28 cellular contexts compared by ENCODE assay signal in the genomic region with DNA sequence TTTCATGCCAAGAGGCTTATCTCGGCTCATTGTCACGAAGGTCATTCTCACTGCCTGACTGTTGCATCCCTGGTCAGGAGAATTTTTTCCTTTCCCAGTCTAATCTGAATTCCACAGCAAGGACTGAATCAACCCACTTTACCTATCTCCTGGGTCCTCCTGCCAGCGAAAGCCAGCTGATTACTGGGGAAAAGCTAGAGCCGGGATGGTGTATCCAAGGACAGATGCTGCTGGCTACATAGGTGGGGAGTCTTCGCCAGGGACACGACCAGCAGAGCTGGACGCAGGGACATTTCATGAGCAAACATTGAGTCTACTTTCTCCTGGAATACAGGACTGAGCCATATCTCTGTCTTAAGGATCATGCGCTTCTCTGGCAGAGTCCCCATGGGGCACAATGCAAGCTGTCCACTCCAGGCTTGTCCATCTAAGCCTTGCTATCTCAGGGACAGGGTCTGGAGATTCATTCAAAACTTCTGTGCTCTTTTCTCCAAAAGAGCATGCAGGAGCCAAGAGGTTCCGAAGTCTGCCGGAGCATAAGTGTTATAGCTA. TPM values are rescaled to one million over a fixed set of nuclear protein-coding genes. Genes with fewer than 3 reads are reported as not detected.
DNase-seq lines count a peak whose midpoint lies in the region; ATAC-seq and TF ChIP-seq lines count a peak whose summit lies in the region.
"Had no signal": no experiment of that assay in that cellular context is flagged by ENCODE, and none has a peak within 500 bp of the region (broad histone marks: within the 10 kb centered on the region; RNA-seq: fewer than 3 reads in every experiment).

No MANE protein-coding gene starts in this region.

- no peak for TF ChIP-seq EP300 in sigmoid colon (IDR thresholded peaks at IDR 0.05)

- H3K27me3 ChIP-seq in GM23338 (ENCODE audit: insufficient read depth) (peaks cover 100% of the 10 kb centered on the region), sigmoid colon (peaks cover 0 to 49% (median 4%) of the 10 kb centered on the region in 3 donors)
- peaks cover 50% of the 10 kb centered on the region for H3K27me3 ChIP-seq in CD8-positive, alpha-beta T cell (ENCODE audit: insufficient read depth, low read length)

- H3K4me3 ChIP-seq in GM23338: peak overlapping the region; percentile 50
- peak overlapping the region in 3 of 4 donors; percentile 5 to 33 (median 31) for H3K4me3 ChIP-seq in sigmoid colon
- H3K4me3 ChIP-seq in CD8-positive, alpha-beta T cell (ENCODE audit: low read depth, low read length): no peak overlapping the region
- H3K4me3 ChIP-seq: colonic mucosa, esophagus muscularis mucosa, K562 had no signal

- H3K27ac Mint-ChIP-seq in GM23338: no peak overlapping the region
- H3K27ac Mint-ChIP-seq in WTC11: no peak overlapping the region
- peak overlapping the region; percentile 3 for H3K27ac Mint-ChIP-seq in memory B cell
- H3K27ac Mint-ChIP-seq in CD8-positive, alpha-beta T cell: no peak overlapping the region
- H3K27ac Mint-ChIP-seq: activated CD4-positive, alpha-beta T cell treated with anti-CD3 and anti-CD28 coated beads for 36 hours; activated naive CD4-positive, alpha-beta T cell treated with anti-CD3 and anti-CD28 coated beads for 36 hours; CD4-positive, alpha-beta memory T cell; effector memory CD8-positive, alpha-beta T cell had no signal

- peaks cover 36% of the 10 kb centered on the region for H3F3A ChIP-seq in GM23338 (replicated peaks; ENCODE audit: low read depth)

- TF ChIP-seq CTCF in GM23338 (conservative IDR thresholded peaks at IDR 0.05; ENCODE audit: low read depth in 2 of 2) (no peak), WTC11 (IDR thresholded peaks at IDR 0.05) (no peak), sigmoid colon (IDR thresholded peaks at IDR 0.05) (no peak)
- no peak for TF ChIP-seq CTCF in CD8-positive, alpha-beta T cell (IDR thresholded peaks at IDR 0.05)

- peaks cover 86% of the 10 kb centered on the region for H3K27me3 Mint-ChIP-seq in GM23338 (ENCODE audit: insufficient read depth, low read depth, poor library complexity)
- H3K27me3 Mint-ChIP-seq in WTC11 (ENCODE audit: low read depth): peaks cover 97% of the 10 kb centered on the region
- peaks cover 50% of the 10 kb centered on the region for H3K27me3 Mint-ChIP-seq in memory B cell
- H3K27me3 Mint-ChIP-seq in CD8-positive, alpha-beta T cell (ENCODE audit: low read depth): peaks cover 85% of the 10 kb centered on the region

- DNase-seq in GM23338 (ENCODE audit: low spot score) (peak; percentile 22), WTC11 (ENCODE audit: low spot score) (no peak), memory B cell (ENCODE audit: low spot score in 2 of 2) (no peak), sigmoid colon (no peak), NCI-H1436 treated with DMSO at 0.1 percent for 48 hours (lab: John Stamatoyannopoulos, UW) (no peak), posterior vena cava (ENCODE audit: low spot score) (no peak)
- no peak for DNase-seq in CD8-positive, alpha-beta T cell
- DNase-seq: activated CD4-positive, alpha-beta T cell treated with anti-CD3 and anti-CD28 coated beads for 36 hours; activated CD8-positive, alpha-beta memory T cell treated with anti-CD3 and anti-CD28 coated beads for 24 hours; activated naive CD4-positive, alpha-beta T cell treated with anti-CD3 and anti-CD28 coated beads for 36 hours; activated T-cell treated with anti-CD3 and anti-CD28 coated beads, Interleukin-2, amount 50 U/mL, for 48 hours; CD4-positive, alpha-beta memory T cell; colonic mucosa; effector memory CD8-positive, alpha-beta T cell; foreskin melanocyte; hypothalamus; islet precursor cell; NCI-H2081 treated with DMSO at 0.1 percent for 48 hours; NCI-H446; occipital lobe; stimulated activated CD4-positive, alpha-beta T cell treated with anti-CD3 and anti-CD28 coated beads, Interleukin-4, amount 100 ng/mL, for 24 hours; stimulated activated naive CD4-positive, alpha-beta T cell treated with Interleukin-2 at 50 U/mL for 16 hours; T-cell had no signal

- H3K9me2 ChIP-seq in GM23338 (ENCODE audit: insufficient read depth): no peaks in the 10 kb centered on the region

- H2AFZ ChIP-seq in GM23338: no peak overlapping the region

- peak overlapping the region; percentile 68 for H3K4me2 ChIP-seq in GM23338

- WGBS in sigmoid colon, 2 donors: 12% methylated on average over 10 of the region's 10 CpGs

- no peak for TF ChIP-seq POLR2A in sigmoid colon (IDR thresholded peaks at IDR 0.05)

- H3K27ac ChIP-seq in GM23338 (ENCODE audit: low read depth) (no peak overlapping the region), sigmoid colon (peak overlapping the region in 3 of 4 donors; percentile 91 to 96 (median 94))
- no peak overlapping the region for H3K27ac ChIP-seq in CD8-positive, alpha-beta T cell (ENCODE audit: low read depth, low read length)
- H3K27ac ChIP-seq: colonic mucosa, esophagus muscularis mucosa had no signal

- no peaks in the 10 kb centered on the region for H3K9me3 Mint-ChIP-seq in GM23338
- no peaks in the 10 kb centered on the region for H3K9me3 Mint-ChIP-seq in WTC11
- H3K9me3 Mint-ChIP-seq in memory B cell: peaks cover 2% of the 10 kb centered on the region
- no peaks in the 10 kb centered on the region for H3K9me3 Mint-ChIP-seq in CD8-positive, alpha-beta T cell
- H3K9me3 Mint-ChIP-seq: activated naive CD4-positive, alpha-beta T cell treated with anti-CD3 and anti-CD28 coated beads for 36 hours; effector memory CD8-positive, alpha-beta T cell; T-cell had no signal

- no peaks in the 10 kb centered on the region for H3K79me2 ChIP-seq in GM23338 (replicated peaks; ENCODE audit: insufficient read depth)

- no peak for ATAC-seq in GM23338
- ATAC-seq in WTC11: no peak
- no peak for ATAC-seq in memory B cell (ENCODE audit: low read depth)
- ATAC-seq in HG03378 (IDR thresholded peaks at IDR 0.05; ENCODE audit: unreplicated experiment): no peak
- ATAC-seq in CD8-positive, alpha-beta T cell: no peak
- ATAC-seq: activated CD4-positive, alpha-beta T cell treated with anti-CD3 and anti-CD28 coated beads for 36 hours; effector memory CD8-positive, alpha-beta T cell; K562; T-cell had no signal

- H3K36me3 Mint-ChIP-seq in GM23338 (ENCODE audit: low read depth) (no peaks in the 10 kb centered on the region; the same call in 2 of the 3 replicates), WTC11 (no peaks in the 10 kb centered on the region), memory B cell (peaks cover 3% of the 10 kb centered on the region)
- no peaks in the 10 kb centered on the region for H3K36me3 Mint-ChIP-seq in CD8-positive, alpha-beta T cell
- H3K36me3 Mint-ChIP-seq: CD4-positive, alpha-beta memory T cell; T-cell had no signal

- peak overlapping the region; percentile 55 for H3K4me3 Mint-ChIP-seq in GM23338
- peak overlapping the region; percentile 55 for H3K4me3 Mint-ChIP-seq in WTC11
- no peak overlapping the region for H3K4me3 Mint-ChIP-seq in memory B cell
- H3K4me3 Mint-ChIP-seq in CD8-positive, alpha-beta T cell: no peak overlapping the region
- H3K4me3 Mint-ChIP-seq: activated CD4-positive, alpha-beta T cell treated with anti-CD3 and anti-CD28 coated beads for 36 hours; activated naive CD4-positive, alpha-beta T cell treated with anti-CD3 and anti-CD28 coated beads for 36 hours; CD4-positive, alpha-beta memory T cell; T-cell had no signal

- H3K36me3 ChIP-seq in GM23338 (ENCODE audit: insufficient read depth): no peaks in the 10 kb centered on the region
- no peaks in the 10 kb centered on the region for H3K36me3 ChIP-seq in sigmoid colon
- no peaks in the 10 kb centered on the region for H3K36me3 ChIP-seq in CD8-positive, alpha-beta T cell (ENCODE audit: insufficient read depth, low read length)
- H3K36me3 ChIP-seq: colonic mucosa, esophagus muscularis mucosa had no signal

- H3K4me1 ChIP-seq in GM23338 (ENCODE audit: insufficient read depth): peaks cover 73% of the 10 kb centered on the region
- peaks cover 0 to 76% (median 70%) of the 10 kb centered on the region in 4 donors for H3K4me1 ChIP-seq in sigmoid colon
- peaks cover 5% of the 10 kb centered on the region for H3K4me1 ChIP-seq in CD8-positive, alpha-beta T cell (ENCODE audit: insufficient read depth, low read length)
- H3K4me1 ChIP-seq: colonic mucosa had no signal

- H3K9me3 ChIP-seq in sigmoid colon: no peaks in the 10 kb centered on the region
- H3K9me3 ChIP-seq in CD8-positive, alpha-beta T cell (ENCODE audit: low read length): no peaks in the 10 kb centered on the region
- H3K9me3 ChIP-seq: colonic mucosa, esophagus muscularis mucosa had no signal

- CTCF ChIA-PET in WTC11 (lab: Charles Lee): interaction anchor here (1.0 to 2.2 kb wide), 4 partner anchors 16 to 126 kb away, joined by 3 to 12 read pairs (median 6); no protein-coding TSS in a partner anchor
- CTCF ChIA-PET in CD8-positive, alpha-beta T cell (lab: Charles Lee): interaction anchor here (0.8 to 1.5 kb wide), 4 partner anchors 15 to 165 kb away, joined by 3 to 6 read pairs (median 4); no protein-coding TSS in a partner anchor

- POLR2A ChIA-PET in WTC11 (lab: Charles Lee): no interaction called here
- POLR2A ChIA-PET in CD8-positive, alpha-beta T cell (lab: Charles Lee): no interaction called here

- H3K4me1 Mint-ChIP-seq in GM23338: peaks cover 59% of the 10 kb centered on the region
- H3K4me1 Mint-ChIP-seq in WTC11: peaks cover 66% of the 10 kb centered on the region
- H3K4me1 Mint-ChIP-seq in memory B cell: peaks cover 7% of the 10 kb centered on the region
- peaks cover 20% of the 10 kb centered on the region for H3K4me1 Mint-ChIP-seq in CD8-positive, alpha-beta T cell (ENCODE audit: low read depth)

- peaks cover 33% of the 10 kb centered on the region for H4K20me1 ChIP-seq in GM23338 (replicated peaks; ENCODE audit: insufficient read depth)

- intact Hi-C loops in sigmoid colon (cut with DNase I): loop anchor here (2.0 kb wide), 1 partner anchor 14 kb away; no protein-coding TSS in a partner anchor
- intact Hi-C loops in CD8-positive, alpha-beta T cell (cut with DNase I, micrococcal nuclease): no loop called here
- intact Hi-C loops in posterior vena cava (cut with DNase I): no loop called here

TF ChIP-seq in GM23338, 12 proteins besides CTCF, POLR2A, EP300 and RAD21 (continues in another document):
- TF ChIP-seq NANOG (IDR thresholded peaks at IDR 0.05; ENCODE audit: borderline replicate concordance) (no peak), JUNB (IDR thresholded peaks at IDR 0.05; ENCODE audit: unreplicated experiment) (no peak)

TF ChIP-seq in WTC11, 78 proteins besides CTCF, POLR2A, EP300 and RAD21 (continues in another document):
- TF ChIP-seq NFATC4 (CRISPR knock-in tag; IDR thresholded peaks at IDR 0.05): no peak

RNA-seq across cellular contexts. Expression of gene HAND1, which starts 6.4 kb away (rescaled TPM):
- not detected in 2 replicates for total RNA-seq in GM23338 (2014; rRNA removed; shearing (Covaris generic))
- polyA plus RNA-seq in GM23338 (2016; fragmentation: Nextera tagmentation; extraction: Ambion mirVana) (not detected in 2 replicates), sigmoid colon (1 to 10 TPM in 2 of 3 donors, not detected in 1; 2.4 to 6.8 TPM)
- total RNA-seq in WTC11 (2021) (not detected in 3 replicates), sigmoid colon (10 to 100 TPM; 45.6 to 69.2 (median 48.9) TPM), posterior vena cava (not detected)
- total RNA-seq in CD8-positive, alpha-beta T cell: not detected
- total RNA-seq: activated CD4-positive, alpha-beta T cell treated with anti-CD3 and anti-CD28 coated beads for 36 hours; activated naive CD4-positive, alpha-beta T cell treated with anti-CD3 and anti-CD28 coated beads for 36 hours; CD4-positive, alpha-beta memory T cell; esophagus muscularis mucosa; K562; lower leg skin; MCF 10A; occipital lobe; T-cell had no signal
- polyA plus RNA-seq: CD4-positive, alpha-beta memory T cell; K562 had no signal

RNA-seq across cellular contexts. Expression of gene SAP30L, which starts 38.7 kb away (rescaled TPM):
- total RNA-seq in GM23338 (2014; rRNA removed; shearing (Covaris generic)): 11.5 and 21.4 TPM in 2 replicates
- 29.3 and 36.8 TPM in 2 replicates for polyA plus RNA-seq in GM23338 (2016; fragmentation: Nextera tagmentation; extraction: Ambion mirVana)
- total RNA-seq in WTC11 (2021): 25.6 to 33.5 TPM (median 32.0 TPM) in 3 replicates
- 10 to 100 TPM; 36.0 to 51.7 (median 42.9) TPM for total RNA-seq in sigmoid colon
- polyA plus RNA-seq in sigmoid colon: 10 to 100 TPM; 17.8 to 27.6 (median 24.5) TPM
- total RNA-seq in CD8-positive, alpha-beta T cell: 10 to 100 TPM; 24.1 to 25.4 TPM
- total RNA-seq in posterior vena cava: 10 to 100 TPM; 34.6 to 50.5 TPM

Comparison
In these comparisons a context has a peak if more than half of its experiments do, and no peak if none do; other contexts are left out.
1. H3K27ac ChIP-seq: peak in sigmoid colon (3 of 4); none in GM23338 (single experiment) and CD8-positive, alpha-beta T cell (single experiment).
2. H3K4me3 Mint-ChIP-seq: peak in GM23338 (single experiment) and WTC11 (single experiment); none in memory B cell (single experiment) and CD8-positive, alpha-beta T cell (single experiment).
3. RNA of gene HAND1, which starts 6.4 kb away (total RNA-seq): 45.6 to 69.2 TPM in sigmoid colon; not detected in CD8-positive, alpha-beta T cell, not detected in WTC11, not detected in GM23338 and not detected in posterior vena cava; every median in the first group is over 10 times any median in the second.